ENCODE assay signal across 27 cellular contexts in the genomic region with DNA sequence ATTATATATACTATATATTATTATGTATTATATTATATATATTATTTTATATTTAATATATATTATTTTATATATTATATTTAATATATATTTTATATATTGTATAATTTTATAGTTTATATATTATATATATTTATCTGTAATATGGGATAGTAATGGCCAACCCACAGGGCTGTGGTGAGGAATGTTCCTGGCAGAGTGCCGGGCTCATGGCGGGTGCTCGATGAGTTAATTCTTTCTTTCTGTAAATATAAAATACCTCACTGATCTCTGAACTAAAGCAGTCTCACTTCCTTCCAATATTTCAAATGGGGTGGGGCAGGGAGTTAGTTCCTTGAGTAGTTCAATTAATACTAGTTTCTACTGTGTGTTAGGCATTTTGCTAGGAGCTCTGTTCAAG.
"Had no signal": no experiment of that assay in that cellular context is flagged by ENCODE, and none has a peak within 500 bp of the region (broad histone marks: within the 10 kb centered on the region; RNA-seq: fewer than 3 reads in every experiment).

No MANE protein-coding gene starts in this region.

- DNase-seq: occipital lobe; ovary; posterior cingulate gyrus; psoas muscle; right cardiac atrium; right lobe of liver; sigmoid colon; small intestine; stimulated activated CD4-positive, alpha-beta T cell treated with anti-CD3 and anti-CD28 coated beads, Interleukin-15, amount 100 ng/mL, for 24 hours; stimulated activated CD4-positive, alpha-beta T cell treated with anti-CD3 and anti-CD28 coated beads, Interleukin-2, amount 100 ng/mL, for 24 hours; stimulated activated CD4-positive, alpha-beta T cell treated with anti-CD3 and anti-CD28 coated beads, Interleukin-2, amount 100 ng/mL, for 48 hours; stimulated activated CD4-positive, alpha-beta T cell treated with anti-CD3 and anti-CD28 coated beads, Interleukin-4, amount 100 ng/mL, for 24 hours; stimulated activated naive B cell treated with anti-CD40 and anti-IgM and Interleukin-4, amounts not matched to agents 10 μg/mL and 1 μg/mL and 100 μg/mL, for 72 hours; stimulated activated naive CD4-positive, alpha-beta T cell treated with Interleukin-2 at 50 U/mL for 16 hours; stomach; thyroid gland; trophoblast cell; upper lobe of left lung had no signal

- H3K4me3 Mint-ChIP-seq: nephron; neural progenitor cell; stimulated activated effector memory CD8-positive, alpha-beta T cell treated with anti-CD3 and anti-CD28 coated beads, Interleukin-12 subunit alpha, Interleukin-12 subunit beta, amount 100 ng/mL, for 72 hours; stimulated activated naive B cell treated with anti-CD40 and anti-IgM and Interleukin-4, amounts not matched to agents 10 μg/mL and 1 μg/mL and 100 μg/mL, for 72 hours; stimulated activated naive CD8-positive, alpha-beta T cell treated with anti-CD3 and anti-CD28 coated beads, Interleukin-15, Interleukin-2, amounts not matched to agents 100 ng/mL and 50 ng/mL, for 24 hours had no signal

- H3K27me3 ChIP-seq: neural progenitor cell, ovary, right lobe of liver, sigmoid colon, stomach, thyroid gland, tibial nerve, upper lobe of left lung, vagina had no signal

- H3K9ac ChIP-seq: neural progenitor cell, parathyroid adenoma had no signal

- H3K27ac Mint-ChIP-seq: nephron; neural progenitor cell; progenitor cell of endocrine pancreas; stimulated activated effector memory CD8-positive, alpha-beta T cell treated with anti-CD3 and anti-CD28 coated beads, Interleukin-12 subunit alpha, Interleukin-12 subunit beta, amount 100 ng/mL, for 72 hours; stimulated activated naive B cell treated with anti-CD40 and anti-IgM and Interleukin-4, amounts not matched to agents 10 μg/mL and 1 μg/mL and 100 μg/mL, for 72 hours; stimulated activated naive CD8-positive, alpha-beta T cell treated with anti-CD3 and anti-CD28 coated beads, Interleukin-15, Interleukin-2, amounts not matched to agents 100 ng/mL and 50 ng/mL, for 24 hours had no signal

- H3K4me1 Mint-ChIP-seq: nephron; neural progenitor cell; stimulated activated effector memory CD8-positive, alpha-beta T cell treated with anti-CD3 and anti-CD28 coated beads, Interleukin-12 subunit alpha, Interleukin-12 subunit beta, amount 100 ng/mL, for 72 hours; stimulated activated naive B cell treated with anti-CD40 and anti-IgM and Interleukin-4, amounts not matched to agents 10 μg/mL and 1 μg/mL and 100 μg/mL, for 72 hours had no signal

- H3K27me3 Mint-ChIP-seq: progenitor cell of endocrine pancreas; stimulated activated naive B cell treated with anti-CD40 and anti-IgM and Interleukin-4, amounts not matched to agents 10 μg/mL and 1 μg/mL and 100 μg/mL, for 72 hours; stimulated activated naive CD8-positive, alpha-beta T cell treated with anti-CD3 and anti-CD28 coated beads, Interleukin-15, Interleukin-2, amounts not matched to agents 100 ng/mL and 50 ng/mL, for 24 hours had no signal

- H3K36me3 ChIP-seq: neural progenitor cell, ovary, right lobe of liver, sigmoid colon, stomach, thoracic aorta, thyroid gland, tibial nerve, upper lobe of left lung, vagina had no signal

- H3K9me3 ChIP-seq: ovary, psoas muscle, right lobe of liver, sigmoid colon, stomach, thoracic aorta, thyroid gland, tibial nerve, upper lobe of left lung, vagina had no signal

- H3K4me1 ChIP-seq: neural progenitor cell, parathyroid adenoma, psoas muscle, right lobe of liver, sigmoid colon, stomach, thyroid gland, tibial nerve, upper lobe of left lung, vagina had no signal

- H3K27ac ChIP-seq: neural progenitor cell, ovary, parathyroid adenoma, psoas muscle, right lobe of liver, sigmoid colon, stomach, thoracic aorta, thyroid gland, tibial nerve, upper lobe of left lung, vagina had no signal

- H3K9me3 Mint-ChIP-seq: stimulated activated effector memory CD8-positive, alpha-beta T cell treated with anti-CD3 and anti-CD28 coated beads, Interleukin-12 subunit alpha, Interleukin-12 subunit beta, amount 100 ng/mL, for 72 hours; stimulated activated naive CD8-positive, alpha-beta T cell treated with anti-CD3 and anti-CD28 coated beads, Interleukin-15, Interleukin-2, amounts not matched to agents 100 ng/mL and 50 ng/mL, for 24 hours had no signal

- H3K36me3 Mint-ChIP-seq: neural progenitor cell; stimulated activated effector memory CD8-positive, alpha-beta T cell treated with anti-CD3 and anti-CD28 coated beads, Interleukin-12 subunit alpha, Interleukin-12 subunit beta, amount 100 ng/mL, for 72 hours; stimulated activated naive B cell treated with anti-CD40 and anti-IgM and Interleukin-4, amounts not matched to agents 10 μg/mL and 1 μg/mL and 100 μg/mL, for 72 hours had no signal

- H3K4me3 ChIP-seq: neural progenitor cell, ovary, psoas muscle, right lobe of liver, sigmoid colon, stomach, thoracic aorta, thyroid gland, tibial nerve, upper lobe of left lung, vagina had no signal
